In the genomic region with DNA sequence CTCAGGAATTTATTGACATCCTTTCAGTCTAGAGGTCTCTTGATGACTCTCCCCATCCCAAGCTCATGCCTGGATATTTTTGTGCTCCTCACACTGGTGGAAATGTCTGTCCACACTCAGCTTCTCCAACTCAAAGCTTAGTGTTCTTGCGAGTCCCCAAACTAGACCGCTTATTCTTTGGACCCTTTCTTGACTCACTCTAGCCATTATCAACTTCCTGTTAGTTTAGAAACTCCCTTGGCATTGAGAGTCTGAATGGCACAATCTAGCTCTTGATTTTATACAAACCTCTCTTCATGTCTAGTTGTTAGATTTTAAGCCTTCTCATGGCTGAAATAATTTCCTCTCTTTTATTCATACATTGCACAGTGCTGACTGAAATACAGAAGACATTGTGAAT, we compare ENCODE assay signal across 18 cellular contexts. TPM values are rescaled to one million over a fixed set of nuclear protein-coding genes. Genes with fewer than 3 reads are reported as not detected.
"Had no signal": no experiment of that assay in that cellular context is flagged by ENCODE, and none has a peak within 500 bp of the region (broad histone marks: within the 10 kb centered on the region; RNA-seq: fewer than 3 reads in every experiment).

No MANE protein-coding gene starts in this region.

- ATAC-seq: gastroesophageal sphincter, heart right ventricle, right lobe of liver had no signal

- H3K4me3 Mint-ChIP-seq: neural progenitor cell had no signal

- H3K27ac ChIP-seq: cardiac muscle cell, gastroesophageal sphincter, heart right ventricle, neural progenitor cell, ovary, right lobe of liver, thyroid gland had no signal

- H3K9me3 Mint-ChIP-seq: neural progenitor cell had no signal

- DNase-seq: activated CD4-positive, CD25-positive, alpha-beta regulatory T cell treated with anti-CD3 and anti-CD28 coated beads, Interleukin-2, amount 50 U/mL, for 72 hours; activated CD8-positive, alpha-beta memory T cell treated with anti-CD3 and anti-CD28 coated beads for 24 hours; activated gamma-delta T cell; heart right ventricle; midbrain; ovary; right lobe of liver; SW 1271; T-helper 9 cell; thyroid gland had no signal

- H3K27me3 ChIP-seq: cardiac muscle cell, gastroesophageal sphincter, heart right ventricle, neural progenitor cell, ovary, right lobe of liver, thyroid gland had no signal

- H3K27ac Mint-ChIP-seq: neural progenitor cell had no signal

- H3K4me3 ChIP-seq: cardiac muscle cell, gastroesophageal sphincter, heart right ventricle, lung, neural progenitor cell, ovary, right lobe of liver, smooth muscle cell, thyroid gland had no signal

- H3K4me1 ChIP-seq: gastroesophageal sphincter, heart right ventricle, right lobe of liver, thyroid gland had no signal

- H3K36me3 ChIP-seq: cardiac muscle cell, neural progenitor cell, ovary, right lobe of liver, thyroid gland had no signal

- H3K9me3 ChIP-seq: gastroesophageal sphincter, heart right ventricle, ovary, right lobe of liver, thyroid gland had no signal

- H3K36me3 Mint-ChIP-seq: neural progenitor cell had no signal

RNA-seq across cellular contexts. Expression of a gene that starts 19.6 kb away (rescaled TPM):
- total RNA-seq: cardiac muscle cell, myocyte, pulmonary artery endothelial cell, SK-MEL-5, smooth muscle cell had no signal
- polyA plus RNA-seq: cardiac muscle cell, smooth muscle cell had no signal
